ENCODE assay signal across 16 cellular contexts in the genomic region with DNA sequence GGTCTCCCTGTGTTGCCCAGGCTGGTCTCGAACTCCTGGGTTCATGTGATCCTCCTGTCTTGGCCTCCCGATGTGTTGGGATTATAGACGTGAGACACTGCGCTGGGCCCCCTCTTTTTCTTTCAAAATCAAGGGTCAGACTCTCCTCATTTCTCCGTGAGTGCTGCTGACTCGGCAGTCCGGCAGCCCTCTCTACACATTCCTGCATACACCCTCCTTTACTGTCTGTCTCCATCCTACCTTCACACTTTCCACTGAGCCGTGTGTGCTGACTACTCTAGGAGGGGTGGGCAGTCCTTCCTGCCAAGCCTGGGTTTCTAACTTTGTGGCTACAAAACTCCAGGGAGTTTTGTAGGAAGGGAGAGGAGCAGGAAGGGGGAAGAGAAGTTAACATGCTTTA.
"Had no signal": no experiment of that assay in that cellular context is flagged by ENCODE, and none has a peak within 500 bp of the region (broad histone marks: within the 10 kb centered on the region; RNA-seq: fewer than 3 reads in every experiment).

No MANE protein-coding gene starts in this region.

- H3K9me3 Mint-ChIP-seq: activated naive CD4-positive, alpha-beta T cell treated with anti-CD3 and anti-CD28 coated beads, Interleukin-2, amount 50 U/mL, for 24 hours; activated T-cell treated with anti-CD3 and anti-CD28 coated beads, Interleukin-2, amount 50 U/mL, for 24 hours; memory B cell; T-helper 2 cell treated with Interferon-gamma antibody and Interleukin-4, amounts not matched to agents 5 μg/mL and 100 μg/mL, for 36 hours had no signal

- H3K9me3 ChIP-seq: adrenal gland, body of pancreas, pancreas had no signal

- H3K27me3 ChIP-seq: adrenal gland, body of pancreas, pancreas had no signal

- H3K27ac ChIP-seq: adrenal gland, body of pancreas, pancreas had no signal

- H3K4me1 Mint-ChIP-seq: memory B cell had no signal

- H3K27ac Mint-ChIP-seq: activated CD8-positive, alpha-beta memory T cell treated with anti-CD3 and anti-CD28 coated beads, Interleukin-2, amount 10 ng/mL, durations not matched to agents 7 days and 5 days; activated naive CD4-positive, alpha-beta T cell treated with anti-CD3 and anti-CD28 coated beads, Interleukin-2, amount 50 U/mL, for 24 hours; activated T-cell treated with anti-CD3 and anti-CD28 coated beads, Interleukin-2, amount 50 U/mL, for 24 hours; memory B cell; T-helper 2 cell treated with Interferon-gamma antibody and Interleukin-4, amounts not matched to agents 5 μg/mL and 100 μg/mL, for 36 hours had no signal

- ATAC-seq: activated CD8-positive, alpha-beta memory T cell treated with anti-CD3 and anti-CD28 coated beads, Interleukin-2, amount 10 ng/mL, durations not matched to agents 7 days and 5 days; body of pancreas; left ventricle myocardium superior; pancreas had no signal

- FAIRE-seq: colon, endometrium, pancreas had no signal

- DNase-seq: activated CD4-positive, alpha-beta T cell treated with anti-CD3 and anti-CD28 coated beads, Interleukin-2, amount 50 U/mL, for 1 hour; activated CD8-positive, alpha-beta memory T cell treated with anti-CD3 and anti-CD28 coated beads, Interleukin-2, amount 10 ng/mL, durations not matched to agents 7 days and 5 days; activated effector memory CD4-positive, alpha-beta T cell treated with anti-CD3 and anti-CD28 coated beads, Interleukin-2, amount 50 U/mL, for 16 hours; activated T-cell treated with anti-CD3 and anti-CD28 coated beads, Interleukin-2, amount 50 U/mL, for 24 hours; body of pancreas; caudate nucleus; kidney glomerular epithelial cell; left ventricle myocardium superior; pancreas; stimulated activated CD4-positive, alpha-beta T cell treated with anti-CD3 and anti-CD28 coated beads, Interleukin-1b, Interleukin-23, amount 100 ng/mL, for 48 hours had no signal

- H3K4me3 Mint-ChIP-seq: activated CD8-positive, alpha-beta memory T cell treated with anti-CD3 and anti-CD28 coated beads, Interleukin-2, amount 10 ng/mL, durations not matched to agents 7 days and 5 days; activated naive CD4-positive, alpha-beta T cell treated with anti-CD3 and anti-CD28 coated beads, Interleukin-2, amount 50 U/mL, for 24 hours; activated T-cell treated with anti-CD3 and anti-CD28 coated beads, Interleukin-2, amount 50 U/mL, for 24 hours; memory B cell; T-helper 2 cell treated with Interferon-gamma antibody and Interleukin-4, amounts not matched to agents 5 μg/mL and 100 μg/mL, for 36 hours had no signal

- H3K27me3 Mint-ChIP-seq: activated CD8-positive, alpha-beta memory T cell treated with anti-CD3 and anti-CD28 coated beads, Interleukin-2, amount 10 ng/mL, durations not matched to agents 7 days and 5 days; activated naive CD4-positive, alpha-beta T cell treated with anti-CD3 and anti-CD28 coated beads, Interleukin-2, amount 50 U/mL, for 24 hours; activated T-cell treated with anti-CD3 and anti-CD28 coated beads, Interleukin-2, amount 50 U/mL, for 24 hours; memory B cell had no signal

- H3K36me3 ChIP-seq: adrenal gland, pancreas had no signal

- H3K4me3 ChIP-seq: adrenal gland, body of pancreas, pancreas had no signal

- H3K4me1 ChIP-seq: adrenal gland, body of pancreas, pancreas had no signal
